ENCODE assay signal across 1 cellular context in the genomic region with DNA sequence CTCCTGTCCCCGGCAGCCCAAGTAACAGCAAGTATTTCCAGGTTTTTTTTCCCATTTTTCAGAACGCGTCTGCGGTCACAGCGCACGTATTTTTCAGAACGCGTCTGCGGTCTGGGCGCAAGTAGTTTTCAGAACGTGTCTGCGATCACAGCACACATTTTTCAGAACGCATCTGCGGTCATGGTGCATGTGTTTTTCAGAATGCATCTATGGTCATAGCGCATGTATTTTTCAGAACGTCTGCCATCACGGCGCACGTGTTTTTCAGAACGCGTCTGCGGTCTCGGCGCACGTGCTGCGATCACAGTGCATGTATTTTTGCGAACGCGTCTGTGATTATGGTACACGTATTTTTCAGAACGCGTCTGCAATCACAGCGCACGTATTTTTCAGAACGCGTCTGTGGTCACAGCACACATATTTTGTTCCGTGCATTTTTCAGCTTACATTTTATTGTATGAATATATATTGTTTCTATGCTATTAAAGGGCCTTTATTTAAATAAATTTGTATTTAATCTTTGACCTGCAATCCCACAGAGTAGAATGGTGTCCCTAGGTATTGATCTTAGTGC.
TF ChIP-seq lines count a peak whose summit lies in the region.

No MANE protein-coding gene starts in this region.

TF ChIP-seq in HepG2, 621 proteins besides CTCF, POLR2A, EP300 and RAD21:
- TF ChIP-seq GFI1 (CRISPR knock-in tag; IDR thresholded peaks at IDR 0.05; ENCODE audit: borderline replicate concordance) = no peak
- no peak for TF ChIP-seq ZNF253 (CRISPR knock-in tag; IDR thresholded peaks at IDR 0.05; ENCODE audit: borderline replicate concordance)
- no peak for TF ChIP-seq PPARG (CRISPR knock-in tag; conservative IDR thresholded peaks at IDR 0.05)
- TF ChIP-seq, protein P1, sequence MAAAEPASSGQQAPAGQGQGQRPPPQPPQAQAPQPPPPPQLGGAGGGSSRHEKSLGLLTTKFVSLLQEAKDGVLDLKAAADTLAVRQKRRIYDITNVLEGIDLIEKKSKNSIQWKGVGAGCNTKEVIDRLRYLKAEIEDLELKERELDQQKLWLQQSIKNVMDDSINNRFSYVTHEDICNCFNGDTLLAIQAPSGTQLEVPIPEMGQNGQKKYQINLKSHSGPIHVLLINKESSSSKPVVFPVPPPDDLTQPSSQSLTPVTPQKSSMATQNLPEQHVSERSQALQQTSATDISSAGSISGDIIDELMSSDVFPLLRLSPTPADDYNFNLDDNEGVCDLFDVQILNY (CRISPR knock-in tag; conservative IDR thresholded peaks at IDR 0.05) = no peak
- TF ChIP-seq, protein P2, sequence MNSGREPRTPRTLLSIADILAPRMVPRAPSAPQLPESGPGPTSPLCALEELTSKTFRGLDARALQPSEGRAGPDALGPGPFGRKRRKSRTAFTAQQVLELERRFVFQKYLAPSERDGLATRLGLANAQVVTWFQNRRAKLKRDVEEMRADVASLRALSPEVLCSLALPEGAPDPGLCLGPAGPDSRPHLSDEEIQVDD (CRISPR knock-in tag; IDR thresholded peaks at IDR 0.05; ENCODE audit: borderline replicate concordance) = no peak
- no peak for TF ChIP-seq ZNF703 (CRISPR knock-in tag; IDR thresholded peaks at IDR 0.05; ENCODE audit: borderline replicate concordance)
- TF ChIP-seq, protein P3, sequence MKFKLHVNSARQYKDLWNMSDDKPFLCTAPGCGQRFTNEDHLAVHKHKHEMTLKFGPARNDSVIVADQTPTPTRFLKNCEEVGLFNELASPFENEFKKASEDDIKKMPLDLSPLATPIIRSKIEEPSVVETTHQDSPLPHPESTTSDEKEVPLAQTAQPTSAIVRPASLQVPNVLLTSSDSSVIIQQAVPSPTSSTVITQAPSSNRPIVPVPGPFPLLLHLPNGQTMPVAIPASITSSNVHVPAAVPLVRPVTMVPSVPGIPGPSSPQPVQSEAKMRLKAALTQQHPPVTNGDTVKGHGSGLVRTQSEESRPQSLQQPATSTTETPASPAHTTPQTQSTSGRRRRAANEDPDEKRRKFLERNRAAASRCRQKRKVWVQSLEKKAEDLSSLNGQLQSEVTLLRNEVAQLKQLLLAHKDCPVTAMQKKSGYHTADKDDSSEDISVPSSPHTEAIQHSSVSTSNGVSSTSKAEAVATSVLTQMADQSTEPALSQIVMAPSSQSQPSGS (CRISPR knock-in tag; IDR thresholded peaks at IDR 0.05) = no peak
- no peak for TF ChIP-seq MAZ (IDR thresholded peaks at IDR 0.05; ENCODE audit: borderline replicate concordance, low read depth, low read length)
- TF ChIP-seq MAZ (CRISPR knock-in tag; IDR thresholded peaks at IDR 0.05; ENCODE audit: low read depth) = no peak
- TF ChIP-seq PLRG1 (conservative IDR thresholded peaks at IDR 0.05) = no peak
- TF ChIP-seq, protein P4, sequence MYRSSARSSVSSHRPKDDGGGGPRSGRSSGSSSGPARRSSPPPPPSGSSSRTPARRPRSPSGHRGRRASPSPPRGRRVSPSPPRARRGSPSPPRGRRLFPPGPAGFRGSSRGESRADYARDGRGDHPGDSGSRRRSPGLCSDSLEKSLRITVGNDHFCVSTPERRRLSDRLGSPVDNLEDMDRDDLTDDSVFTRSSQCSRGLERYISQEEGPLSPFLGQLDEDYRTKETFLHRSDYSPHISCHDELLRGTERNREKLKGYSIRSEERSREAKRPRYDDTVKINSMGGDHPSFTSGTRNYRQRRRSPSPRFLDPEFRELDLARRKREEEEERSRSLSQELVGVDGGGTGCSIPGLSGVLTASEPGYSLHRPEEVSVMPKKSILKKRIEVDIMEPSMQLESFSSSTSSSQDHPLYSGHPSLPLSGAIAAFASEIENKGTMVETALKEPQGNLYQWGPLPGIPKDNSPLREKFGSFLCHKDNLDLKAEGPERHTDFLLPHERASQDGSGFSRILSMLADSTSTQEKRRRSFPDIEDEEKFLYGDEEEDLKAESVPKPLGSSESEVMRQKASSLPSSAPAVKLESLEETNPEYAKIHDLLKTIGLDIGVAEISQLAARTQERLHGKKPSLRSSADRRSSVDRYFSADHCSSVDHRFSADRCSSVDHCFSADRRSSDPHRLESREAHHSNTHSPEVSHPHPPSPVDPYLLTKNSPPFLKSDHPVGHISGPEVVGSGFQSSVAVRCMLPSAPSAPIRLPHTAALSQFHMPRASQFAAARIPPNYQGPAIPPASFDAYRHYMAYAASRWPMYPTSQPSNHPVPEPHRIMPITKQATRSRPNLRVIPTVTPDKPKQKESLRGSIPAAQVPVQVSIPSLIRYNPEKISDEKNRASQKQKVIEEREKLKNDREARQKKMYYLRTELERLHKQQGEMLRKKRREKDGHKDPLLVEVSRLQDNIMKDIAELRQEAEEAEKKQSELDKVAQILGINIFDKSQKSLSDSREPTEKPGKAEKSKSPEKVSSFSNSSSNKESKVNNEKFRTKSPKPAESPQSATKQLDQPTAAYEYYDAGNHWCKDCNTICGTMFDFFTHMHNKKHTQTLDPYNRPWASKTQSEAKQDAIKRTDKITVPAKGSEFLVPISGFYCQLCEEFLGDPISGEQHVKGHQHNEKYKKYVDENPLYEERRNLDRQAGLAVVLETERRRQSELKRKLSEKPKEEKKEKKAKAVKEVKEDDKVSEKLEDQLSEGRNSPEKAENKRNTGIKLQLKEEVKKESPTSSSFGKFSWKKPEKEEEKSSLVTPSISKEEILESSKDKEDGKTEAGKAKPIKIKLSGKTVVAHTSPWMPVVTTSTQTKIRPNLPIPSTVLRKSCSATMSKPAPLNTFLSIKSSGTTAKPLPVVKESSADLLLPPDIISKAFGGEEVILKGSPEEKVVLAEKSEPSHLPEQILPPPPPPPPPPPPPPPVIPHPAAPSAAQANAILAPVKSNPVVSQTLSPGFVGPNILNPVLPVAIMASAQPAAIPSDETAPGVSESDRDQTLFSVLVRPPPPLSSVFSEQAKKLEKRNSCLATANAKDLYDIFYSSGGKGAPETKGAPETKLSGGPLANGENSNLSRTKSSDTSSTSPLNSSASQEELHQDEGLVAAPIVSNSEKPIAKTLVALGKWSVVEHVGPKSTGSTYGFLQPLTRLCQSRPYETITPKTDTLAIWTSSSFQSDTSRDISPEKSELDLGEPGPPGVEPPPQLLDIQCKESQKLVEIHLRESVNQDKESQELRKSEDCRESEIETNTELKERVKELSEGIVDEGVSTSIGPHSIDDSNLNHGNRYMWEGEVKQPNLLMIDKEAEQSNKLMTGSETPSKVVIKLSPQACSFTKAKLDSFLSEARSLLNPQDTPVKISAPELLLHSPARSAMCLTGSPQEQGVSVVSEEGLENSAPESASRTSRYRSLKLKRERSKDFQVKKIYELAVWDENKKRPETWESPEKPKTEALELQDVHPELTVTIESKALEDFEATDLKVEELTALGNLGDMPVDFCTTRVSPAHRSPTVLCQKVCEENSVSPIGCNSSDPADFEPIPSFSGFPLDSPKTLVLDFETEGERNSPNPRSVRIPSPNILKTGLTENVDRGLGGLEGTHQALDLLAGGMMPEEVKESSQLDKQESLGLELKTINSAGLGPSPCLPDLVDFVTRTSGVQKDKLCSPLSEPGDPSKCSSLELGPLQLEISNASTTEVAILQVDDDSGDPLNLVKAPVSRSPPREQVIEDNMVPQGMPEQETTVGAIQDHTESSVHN (CRISPR knock-in tag; IDR thresholded peaks at IDR 0.05) = no peak
- TF ChIP-seq, protein P5, sequence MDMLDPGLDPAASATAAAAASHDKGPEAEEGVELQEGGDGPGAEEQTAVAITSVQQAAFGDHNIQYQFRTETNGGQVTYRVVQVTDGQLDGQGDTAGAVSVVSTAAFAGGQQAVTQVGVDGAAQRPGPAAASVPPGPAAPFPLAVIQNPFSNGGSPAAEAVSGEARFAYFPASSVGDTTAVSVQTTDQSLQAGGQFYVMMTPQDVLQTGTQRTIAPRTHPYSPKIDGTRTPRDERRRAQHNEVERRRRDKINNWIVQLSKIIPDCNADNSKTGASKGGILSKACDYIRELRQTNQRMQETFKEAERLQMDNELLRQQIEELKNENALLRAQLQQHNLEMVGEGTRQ (IDR thresholded peaks at IDR 0.05; ENCODE audit: low read depth, low read length) = no peak
- TF ChIP-seq, protein P5 (CRISPR knock-in tag; IDR thresholded peaks at IDR 0.05; ENCODE audit: borderline replicate concordance) = no peak
- TF ChIP-seq, protein P6, sequence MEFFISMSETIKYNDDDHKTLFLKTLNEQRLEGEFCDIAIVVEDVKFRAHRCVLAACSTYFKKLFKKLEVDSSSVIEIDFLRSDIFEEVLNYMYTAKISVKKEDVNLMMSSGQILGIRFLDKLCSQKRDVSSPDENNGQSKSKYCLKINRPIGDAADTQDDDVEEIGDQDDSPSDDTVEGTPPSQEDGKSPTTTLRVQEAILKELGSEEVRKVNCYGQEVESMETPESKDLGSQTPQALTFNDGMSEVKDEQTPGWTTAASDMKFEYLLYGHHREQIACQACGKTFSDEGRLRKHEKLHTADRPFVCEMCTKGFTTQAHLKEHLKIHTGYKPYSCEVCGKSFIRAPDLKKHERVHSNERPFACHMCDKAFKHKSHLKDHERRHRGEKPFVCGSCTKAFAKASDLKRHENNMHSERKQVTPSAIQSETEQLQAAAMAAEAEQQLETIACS (CRISPR knock-in tag; IDR thresholded peaks at IDR 0.05) = no peak
- no peak for TF ChIP-seq ZNF577 (CRISPR knock-in tag; IDR thresholded peaks at IDR 0.05; ENCODE audit: borderline replicate concordance, low read depth)
- TF ChIP-seq ZNF331 (CRISPR knock-in tag; IDR thresholded peaks at IDR 0.05) = no peak
